15 cellular contexts compared by ENCODE assay signal in genomic region chr1:69911301-69911801, GRCh38.
DNase-seq lines count a peak whose midpoint lies in the region; ATAC-seq and TF ChIP-seq lines count a peak whose summit lies in the region.
"Had no signal": no experiment of that assay in that cellular context is flagged by ENCODE, and none has a peak within 500 bp of the region (broad histone marks: within the 10 kb centered on the region; RNA-seq: fewer than 3 reads in every experiment).

No MANE protein-coding gene starts in this region.

- no peak for TF ChIP-seq CTCF in MCF 10A (IDR thresholded peaks at IDR 0.05; ENCODE audit: unreplicated experiment)
- TF ChIP-seq CTCF in breast epithelium (IDR thresholded peaks at IDR 0.05) = no peak

- no peak overlapping the region for H3K27ac Mint-ChIP-seq in MCF 10A (ENCODE audit: low read depth, unreplicated experiment)
- H3K27ac Mint-ChIP-seq: T-helper 2 cell treated with Interferon-gamma antibody and Interleukin-4, amounts not matched to agents 5 μg/mL and 100 μg/mL, for 36 hours had no signal

- WGBS in aorta, 2 donors = 4 to 13% methylated on average over 1 of the region's 1 CpG

- H3K36me3 ChIP-seq in breast epithelium (no peaks in the 10 kb centered on the region), aorta (ENCODE audit: control insufficient read depth in 1 of 2, insufficient read depth in 2 of 2, low read length in 1 of 2) (no peaks in the 10 kb centered on the region)
- H3K36me3 ChIP-seq: cardiac muscle cell, thyroid gland had no signal

- no peaks in the 10 kb centered on the region for H3K9me3 ChIP-seq in breast epithelium
- H3K9me3 ChIP-seq in aorta (ENCODE audit: control insufficient read depth, low read length) = no peaks in the 10 kb centered on the region
- H3K9me3 ChIP-seq: thyroid gland had no signal

- intact Hi-C loops in MCF 10A (cut with micrococcal nuclease) = no loop called here
- intact Hi-C loops in breast epithelium (cut with DNase I; ENCODE audit: low total_unique reads) = no loop called here
- intact Hi-C loops in aorta (cut with DNase I) = no loop called here

- no TSS peak for BruUV-seq in MCF 10A (replicated peaks; lab: Mats Ljungman, UMichigan)

- POLR2A ChIA-PET in MCF 10A (lab: Yijun Ruan, JAX) = interaction anchor here (0.6 kb wide), 1 partner anchor 32 kb away, joined by 4 read pairs; no protein-coding TSS in a partner anchor

- TF ChIP-seq POLR2A in breast epithelium (IDR thresholded peaks at IDR 0.05) = no peak

- H3K27me3 ChIP-seq in breast epithelium = no peaks in the 10 kb centered on the region
- H3K27me3 ChIP-seq in aorta (ENCODE audit: control insufficient read depth in 1 of 2, insufficient read depth in 2 of 2, low read length in 1 of 2) = no peaks in the 10 kb centered on the region
- H3K27me3 ChIP-seq: cardiac muscle cell, thyroid gland had no signal

- H3K4me3 ChIP-seq in breast epithelium (no peak overlapping the region), aorta (ENCODE audit: low read length in 2 of 2) (no peak overlapping the region)
- H3K4me3 ChIP-seq: cardiac muscle cell, thyroid gland had no signal

- ATAC-seq in aorta (ENCODE audit: low FRiP score) (peak; percentile 64), HG02678 (IDR thresholded peaks at IDR 0.05; ENCODE audit: unreplicated experiment) (no peak)
- ATAC-seq: HCT116 had no signal

- H3K36me3 Mint-ChIP-seq in MCF 10A (ENCODE audit: insufficient read depth, unreplicated experiment) = no peaks in the 10 kb centered on the region

- peaks cover 8% of the 10 kb centered on the region for H3K4me1 Mint-ChIP-seq in MCF 10A (ENCODE audit: insufficient read depth, unreplicated experiment)

- no peak overlapping the region for H3K4me3 Mint-ChIP-seq in MCF 10A (ENCODE audit: unreplicated experiment)
- H3K4me3 Mint-ChIP-seq: T-helper 2 cell treated with Interferon-gamma antibody and Interleukin-4, amounts not matched to agents 5 μg/mL and 100 μg/mL, for 36 hours had no signal

- CTCF ChIA-PET in MCF 10A (lab: Yijun Ruan, JAX) = no interaction called here

- DNase-seq in MCF 10A (ENCODE audit: unreplicated experiment) (peak; percentile 74), breast epithelium (ENCODE audit: low spot score in 2 of 2) (no peak), SIG-M5 (lab: John Stamatoyannopoulos, UW) (peak; percentile 13), fibroblast of peridontal ligament (ENCODE audit: extremely low read depth) (peak; percentile 88), aorta (no peak), nucleus accumbens (lab: John Stamatoyannopoulos, UW) (no peak), NCI-H510A (lab: John Stamatoyannopoulos, UW) (no peak)
- DNase-seq: 8988T, NCI-H1105 treated with DMSO at 0.1 percent for 48 hours, NCI-H774, thyroid gland had no signal

- H3K4me1 ChIP-seq in breast epithelium = no peaks in the 10 kb centered on the region
- peaks cover 2 to 5% of the 10 kb centered on the region in 2 donors for H3K4me1 ChIP-seq in aorta (ENCODE audit: control insufficient read depth in 1 of 2, insufficient read depth in 2 of 2, low read length in 2 of 2)

- H3K27ac ChIP-seq in breast epithelium = no peak overlapping the region
- no peak overlapping the region for H3K27ac ChIP-seq in aorta (ENCODE audit: low read depth in 1 of 2, low read length in 2 of 2)
- H3K27ac ChIP-seq: cardiac muscle cell, thyroid gland had no signal

- no peaks in the 10 kb centered on the region for H3K9me3 Mint-ChIP-seq in MCF 10A (ENCODE audit: unreplicated experiment)
- H3K9me3 Mint-ChIP-seq: T-helper 2 cell treated with Interferon-gamma antibody and Interleukin-4, amounts not matched to agents 5 μg/mL and 100 μg/mL, for 36 hours had no signal

- peaks cover 13% of the 10 kb centered on the region for H3K27me3 Mint-ChIP-seq in MCF 10A (ENCODE audit: insufficient read depth, unreplicated experiment)

Comparison
In these comparisons a context has a peak if more than half of its experiments do, and no peak if none do; other contexts are left out.
1. DNase-seq: peak in MCF 10A (single experiment), SIG-M5 (single experiment) and fibroblast of peridontal ligament (single experiment); none in breast epithelium (0 of 2), aorta (0 of 2), nucleus accumbens (0 of 56) and NCI-H510A (single experiment).